Comparison of ENCODE assay signal across 11 cellular contexts in genomic region chr6:9502991-9503761, GRCh38.
DNase-seq lines count a peak whose midpoint lies in the region; ATAC-seq and TF ChIP-seq lines count a peak whose summit lies in the region.
"Had no signal": no experiment of that assay in that cellular context is flagged by ENCODE, and none has a peak within 500 bp of the region (broad histone marks: within the 10 kb centered on the region; RNA-seq: fewer than 3 reads in every experiment).

No MANE protein-coding gene starts in this region.

- H3K4me3 Mint-ChIP-seq in endodermal cell, result no peak overlapping the region

- H3K9me3 ChIP-seq in Panc1 (ENCODE audit: control insufficient read depth, insufficient read depth, low read depth, low read length) (peaks cover 21% of the 10 kb centered on the region), endodermal cell (ENCODE audit: control insufficient read depth, low read length) (peaks cover 7% of the 10 kb centered on the region), thyroid gland (no peaks in the 10 kb centered on the region)

- no peaks in the 10 kb centered on the region for H3K27me3 Mint-ChIP-seq in endodermal cell (ENCODE audit: insufficient read depth)
- H3K27me3 Mint-ChIP-seq: progenitor cell of endocrine pancreas had no signal

- CTCF ChIA-PET in Panc1 (lab: Charles Lee), result interaction anchor here (0.6 kb wide), 1 partner anchor 628 kb away, joined by 4 read pairs; no protein-coding TSS in a partner anchor

- POLR2A ChIA-PET in Panc1 (lab: Charles Lee), result no interaction called here

- H3K36me3 ChIP-seq in Panc1 (ENCODE audit: control insufficient read depth, insufficient read depth, low read length) (no peaks in the 10 kb centered on the region), endodermal cell (ENCODE audit: control insufficient read depth, insufficient read depth, low read length) (no peaks in the 10 kb centered on the region), thyroid gland (no peaks in the 10 kb centered on the region)
- H3K36me3 ChIP-seq: left lung had no signal

- H3K27ac ChIP-seq in Panc1 (ENCODE audit: low read length) (peak overlapping the region; percentile 73), endodermal cell (ENCODE audit: low read depth, low read length) (peak overlapping the region; percentile 61), thyroid gland (no peak overlapping the region)
- H3K27ac ChIP-seq: left lung had no signal

- intact Hi-C loops in Panc1 (cut with micrococcal nuclease; ENCODE audit: unreplicated experiment) (no loop called here), thyroid gland (cut with DNase I) (no loop called here)

- H3K9me3 Mint-ChIP-seq in endodermal cell, result peaks cover 7% of the 10 kb centered on the region

- peaks cover 6% of the 10 kb centered on the region; the same call in 1 of the 2 replicates for H3K4me1 ChIP-seq in Panc1 (ENCODE audit: control insufficient read depth, insufficient read depth, low read length)
- H3K4me1 ChIP-seq in endodermal cell (ENCODE audit: control insufficient read depth, insufficient read depth, low read length), result no peaks in the 10 kb centered on the region
- H3K4me1 ChIP-seq in thyroid gland, result no peaks in the 10 kb centered on the region
- H3K4me1 ChIP-seq: left lung had no signal

- no peak for TF ChIP-seq CTCF in Panc1 (IDR thresholded peaks at IDR 0.05)
- TF ChIP-seq CTCF in endodermal cell (conservative IDR thresholded peaks at IDR 0.05), result no peak
- TF ChIP-seq CTCF in omental fat pad (IDR thresholded peaks at IDR 0.05), result no peak
- TF ChIP-seq CTCF in thyroid gland (IDR thresholded peaks at IDR 0.05), result no peak

- TF ChIP-seq POLR2A in thyroid gland (IDR thresholded peaks at IDR 0.05), result no peak

- peaks cover 2% of the 10 kb centered on the region for H3K4me1 Mint-ChIP-seq in endodermal cell

- 75 to 79% methylated on average over 5 to 9 of the region's 9 CpGs for WGBS in endodermal cell (ENCODE audit: insufficient coverage in 1 of 2, insufficient read length in 1 of 2), 2 experiments
- WGBS in thyroid gland, 2 donors, result 67 to 78% methylated on average over 9 of the region's 9 CpGs

- H3K27me3 ChIP-seq in Panc1 (ENCODE audit: control insufficient read depth, insufficient read depth, low read length), result no peaks in the 10 kb centered on the region
- no peaks in the 10 kb centered on the region for H3K27me3 ChIP-seq in endodermal cell (ENCODE audit: control insufficient read depth, insufficient read depth, low read length, poor library complexity, severe bottlenecking)
- no peaks in the 10 kb centered on the region for H3K27me3 ChIP-seq in thyroid gland
- H3K27me3 ChIP-seq: left lung had no signal

- BruUV-seq in Panc1 (replicated peaks; lab: Mats Ljungman, UMichigan), result no TSS peak

- DNase-seq in GM04503 (ENCODE audit: low read depth), result peak; percentile 51
- peak; percentile 66 for DNase-seq in Panc1 (ENCODE audit: low read depth, low spot score)
- no peak for DNase-seq in endodermal cell
- DNase-seq in omental fat pad (ENCODE audit: low spot score), result no peak
- no peak for DNase-seq in COR-L47 (lab: John Stamatoyannopoulos, UW)
- no peak for DNase-seq in thyroid gland
- DNase-seq in NCI-H1048 (lab: John Stamatoyannopoulos, UW), result no peak
- DNase-seq: left lung, T-helper 1 cell had no signal

- no peak overlapping the region for H3K9ac ChIP-seq in endodermal cell (ENCODE audit: extremely low read depth, low read length, poor library complexity, severe bottlenecking)

- no peak overlapping the region for H3K27ac Mint-ChIP-seq in endodermal cell
- H3K27ac Mint-ChIP-seq: progenitor cell of endocrine pancreas had no signal

- ATAC-seq in Panc1, result peak; percentile 96
- ATAC-seq in omental fat pad (ENCODE audit: low FRiP score), result peak; percentile 19
- no peak for ATAC-seq in HG02798 (IDR thresholded peaks at IDR 0.05; ENCODE audit: poor library complexity, unreplicated experiment)
- ATAC-seq: left lung had no signal

- H3K4me3 ChIP-seq in Panc1 (ENCODE audit: low read depth in 2 of 2, low read length in 2 of 2), result no peak overlapping the region
- no peak overlapping the region for H3K4me3 ChIP-seq in endodermal cell (ENCODE audit: low read length)
- no peak overlapping the region for H3K4me3 ChIP-seq in thyroid gland (replicated peaks in 1 of 3)
- H3K4me3 ChIP-seq: left lung had no signal

- in situ Hi-C loops in Panc1 (cut with HindIII; ENCODE audit: low pct_unique_long_range_greater_than_20kb, low sequenced_read_pairs), result no loop called here

- H3K36me3 Mint-ChIP-seq in endodermal cell (ENCODE audit: low read depth), result no peaks in the 10 kb centered on the region

Comparison
In these comparisons a context has a peak if more than half of its experiments do, and no peak if none do; other contexts are left out.
1. DNase-seq: peak in GM04503 (single experiment) and Panc1 (single experiment); none in endodermal cell (single experiment), omental fat pad (single experiment), COR-L47 (single experiment), thyroid gland (0 of 2) and NCI-H1048 (single experiment).
2. H3K27ac ChIP-seq: peak in Panc1 (single experiment) and endodermal cell (single experiment); none in thyroid gland (0 of 3).